8 cellular contexts compared by ENCODE assay signal in the genomic region with DNA sequence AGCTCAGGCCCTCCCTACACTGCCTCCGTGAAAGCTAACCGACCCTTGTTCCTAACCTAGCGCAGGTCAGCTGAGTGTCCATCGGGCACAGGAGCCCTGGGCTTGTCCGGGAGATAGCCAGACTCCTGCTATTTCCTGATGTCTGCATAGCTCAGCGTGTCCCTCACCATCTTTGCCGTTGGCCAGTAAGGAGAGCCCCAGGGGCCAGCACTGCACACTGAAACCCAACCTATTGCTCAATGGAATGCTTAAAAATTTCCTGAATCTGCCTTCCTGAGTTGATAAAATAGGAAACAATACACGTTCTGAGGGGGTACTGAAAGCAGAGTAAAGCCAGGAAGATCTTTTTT. TPM values are rescaled to one million over a fixed set of nuclear protein-coding genes. Genes with fewer than 3 reads are reported as not detected.
DNase-seq lines count a peak whose midpoint lies in the region; ATAC-seq, FAIRE-seq and TF ChIP-seq lines count a peak whose summit lies in the region.

No MANE protein-coding gene starts in this region.

- peak overlapping the region; percentile 43 for H3K4me3 ChIP-seq in fibroblast of pulmonary artery (replicated peaks; ENCODE audit: low read depth, low read length)
- peak overlapping the region in 1 of 2 donors; percentile 1 for H3K4me3 ChIP-seq in small intestine (ENCODE audit: low read depth in 1 of 2, low read length in 2 of 2)

- TF ChIP-seq POLR2A in H54 (IDR thresholded peaks at IDR 0.05; ENCODE audit: low read depth, low read length), result no peak

- H3K4me3 Mint-ChIP-seq in T-helper 17 cell, result peak overlapping the region; percentile 85

- WGBS in small intestine, 3 donors, result 44 to 60% (median 50%) methylated on average over 8 of the region's 8 CpGs

- peaks cover 6 to 13% of the 10 kb centered on the region in 2 donors for H3K4me1 ChIP-seq in small intestine (ENCODE audit: control insufficient read depth in 2 of 2, insufficient read depth in 1 of 2, low read depth in 1 of 2, low read length in 1 of 2)

- FAIRE-seq in H54 (lab: Jason Lieb, UNC), result no peak
- FAIRE-seq in small intestine (lab: Jason Lieb, UNC), result no peak

- peaks cover 78% of the 10 kb centered on the region for H3K4me1 Mint-ChIP-seq in T-helper 17 cell

- H3K27me3 ChIP-seq in small intestine (ENCODE audit: control insufficient read depth in 2 of 2, insufficient read depth in 2 of 2, low read length in 2 of 2), result no peaks in the 10 kb centered on the region

- DNase-seq in H54 (ENCODE audit: insufficient read length, low spot score) (peak; percentile 17), T-helper 17 cell (no peak), fibroblast of pulmonary artery (ENCODE audit: low read depth) (no peak), small intestine (no peak), DMS114 treated with DMSO at 0.1 percent for 48 hours (lab: John Stamatoyannopoulos, UW; ENCODE audit: unreplicated experiment) (no peak), COR-L47 (lab: John Stamatoyannopoulos, UW) (no peak)

- no peaks in the 10 kb centered on the region for H3K27me3 Mint-ChIP-seq in T-helper 17 cell

- ATAC-seq in T-helper 17 cell (no peak), HG03097 (IDR thresholded peaks at IDR 0.05; ENCODE audit: low FRiP score, unreplicated experiment) (no peak), GM21367 (IDR thresholded peaks at IDR 0.05; ENCODE audit: unreplicated experiment) (no peak)

- H3K36me3 Mint-ChIP-seq in T-helper 17 cell (ENCODE audit: low read depth), result peaks cover 13% of the 10 kb centered on the region

- peak overlapping the region; percentile 96 for H3K27ac Mint-ChIP-seq in T-helper 17 cell

- H3K36me3 ChIP-seq in small intestine (ENCODE audit: control insufficient read depth in 2 of 2, insufficient read depth in 2 of 2, low read length in 2 of 2), result no peaks in the 10 kb centered on the region

- TF ChIP-seq CTCF in fibroblast of pulmonary artery (IDR thresholded peaks at IDR 0.05; ENCODE audit: low read length, missing control alignments), result no peak

- H3K9me3 ChIP-seq in T-helper 17 cell (ENCODE audit: control insufficient read depth, low read length, poor library complexity, severe bottlenecking) (no peaks in the 10 kb centered on the region), small intestine (ENCODE audit: control insufficient read depth, low read depth) (no peaks in the 10 kb centered on the region)

- H3K27ac ChIP-seq in small intestine (ENCODE audit: low read depth in 1 of 2, low read length in 1 of 2), result peak overlapping the region; percentile 2 to 84

RNA-seq across cellular contexts. Expression of gene RUNX1, which starts 2.2 kb away (rescaled TPM):
- 100 to 1,000 TPM in 1 of 2 donors, 10 to 100 TPM in 1; 97.0 to 110 TPM for total RNA-seq in T-helper 17 cell
- 1 to 10 TPM; 2.5 to 5.8 (median 3.2) TPM for polyA plus RNA-seq in small intestine
